8 cellular contexts compared by ENCODE assay signal in genomic region chr1:35708179-35708891, GRCh38. TPM values are rescaled to one million over a fixed set of nuclear protein-coding genes. Genes with fewer than 3 reads are reported as not detected.
DNase-seq lines count a peak whose midpoint lies in the region; ATAC-seq and TF ChIP-seq lines count a peak whose summit lies in the region.

No MANE protein-coding gene starts in this region.

- no peaks in the 10 kb centered on the region for H3F3A ChIP-seq in smooth muscle cell (ENCODE audit: low read depth)

- H3K4me3 ChIP-seq in CD4-positive, CD25-positive, alpha-beta regulatory T cell (ENCODE audit: low read depth, low read length), result no peak overlapping the region
- peak overlapping the region; percentile 56; the same call in 1 of the 2 replicates for H3K4me3 ChIP-seq in iPS DF 6.9 (ENCODE audit: low read length)
- peak overlapping the region; percentile 66 for H3K4me3 ChIP-seq in smooth muscle cell
- H3K4me3 ChIP-seq in OCI-LY7 (ENCODE audit: low read depth, low read length, poor library complexity, severe bottlenecking), result no peak overlapping the region

- CTCF ChIA-PET in OCI-LY7 (lab: Charles Lee; ENCODE audit: unreplicated experiment), result no interaction called here

- no peak overlapping the region for H3K27ac ChIP-seq in CD4-positive, CD25-positive, alpha-beta regulatory T cell (ENCODE audit: insufficient read depth, low read length, poor library complexity, severe bottlenecking)
- H3K27ac ChIP-seq in iPS DF 6.9 (ENCODE audit: low read length) (no peak overlapping the region), smooth muscle cell (ENCODE audit: low read depth) (no peak overlapping the region), OCI-LY7 (ENCODE audit: low read depth, low read length, poor library complexity, severe bottlenecking) (no peak overlapping the region)

- H3K36me3 ChIP-seq in CD4-positive, CD25-positive, alpha-beta regulatory T cell (ENCODE audit: control insufficient read depth, insufficient read depth, low read length), result no peaks in the 10 kb centered on the region
- H3K36me3 ChIP-seq in iPS DF 6.9 (ENCODE audit: control insufficient read depth, insufficient read depth, low read length), result no peaks in the 10 kb centered on the region
- no peaks in the 10 kb centered on the region for H3K36me3 ChIP-seq in smooth muscle cell (ENCODE audit: low read depth)
- no peaks in the 10 kb centered on the region for H3K36me3 ChIP-seq in OCI-LY7 (ENCODE audit: insufficient read depth, low read length)

- BruUV-seq in OCI-LY7 (replicated peaks; lab: Mats Ljungman, UMichigan), result no TSS peak

- peaks cover 0 to 2% (median 0%) of the 10 kb centered on the region in 7 donors for H3K9me3 Mint-ChIP-seq in CD4-positive, CD25-positive, alpha-beta regulatory T cell
- H3K9me3 Mint-ChIP-seq in activated T-helper 2 cell treated with anti-CD3 and anti-CD28 coated beads, Interferon-gamma antibody, Interleukin-2, Interleukin-4, amounts not matched to agents 10 μg/mL and 5 μg/mL and 100 μg/mL, durations not matched to agents 14 hours and 24 hours and 36 hours, result no peaks in the 10 kb centered on the region

- no peak overlapping the region for H3K9ac ChIP-seq in smooth muscle cell (ENCODE audit: low read depth)

- peak in 1 of 2 donors; percentile 24 for ATAC-seq in CD4-positive, CD25-positive, alpha-beta regulatory T cell (ENCODE audit: low read depth in 2 of 2)
- no peak for ATAC-seq in GM18907 (IDR thresholded peaks at IDR 0.05; ENCODE audit: unreplicated experiment)

- intact Hi-C loops in activated T-helper 2 cell treated with anti-CD3 and anti-CD28 coated beads, Interferon-gamma antibody, Interleukin-2, Interleukin-4, amounts not matched to agents 10 μg/mL and 5 μg/mL and 100 μg/mL, durations not matched to agents 14 hours and 24 hours and 36 hours (cut with micrococcal nuclease), result no loop called here
- intact Hi-C loops in OCI-LY7 (cut with micrococcal nuclease; ENCODE audit: unreplicated experiment), result no loop called here

- H4K20me1 ChIP-seq in smooth muscle cell (ENCODE audit: low read depth) (peaks cover 5% of the 10 kb centered on the region), OCI-LY7 (ENCODE audit: insufficient read depth, low read length) (no peaks in the 10 kb centered on the region)

- peaks cover 7% of the 10 kb centered on the region for H3K27me3 ChIP-seq in CD4-positive, CD25-positive, alpha-beta regulatory T cell (ENCODE audit: control insufficient read depth, insufficient read depth, low read length)
- peaks cover 3% of the 10 kb centered on the region; the same call in 1 of the 2 replicates for H3K27me3 ChIP-seq in iPS DF 6.9 (ENCODE audit: control insufficient read depth, insufficient read depth, low read length)
- H3K27me3 ChIP-seq in smooth muscle cell (ENCODE audit: low read depth), result no peaks in the 10 kb centered on the region

- DNase-seq in CD4-positive, CD25-positive, alpha-beta regulatory T cell, result peak in 1 of 3 donors; percentile 9
- DNase-seq in NCI-H1092 treated with DMSO at 0.1 percent for 48 hours (lab: John Stamatoyannopoulos, UW), result peak; percentile 95
- no peak for DNase-seq in activated T-helper 2 cell treated with anti-CD3 and anti-CD28 coated beads, Interferon-gamma antibody, Interleukin-2, Interleukin-4, amounts not matched to agents 10 μg/mL and 5 μg/mL and 100 μg/mL, durations not matched to agents 14 hours and 24 hours and 36 hours (ENCODE audit: low spot score)
- DNase-seq in iPS DF 6.9 (ENCODE audit: low read depth, low spot score), result no peak
- no peak for DNase-seq in smooth muscle cell (lab: John Stamatoyannopoulos, UW; ENCODE audit: unreplicated experiment)
- DNase-seq in OCI-LY7 (ENCODE audit: low spot score), result no peak
- no peak for DNase-seq in ureter (ENCODE audit: low spot score)

- H3K9me2 ChIP-seq in OCI-LY7 (ENCODE audit: insufficient read depth, low read length), result no peaks in the 10 kb centered on the region

- TF ChIP-seq CTCF in smooth muscle cell (IDR thresholded peaks at IDR 0.05; ENCODE audit: borderline replicate concordance, insufficient read depth, poor library complexity, severe bottlenecking) (no peak), OCI-LY7 (conservative IDR thresholded peaks at IDR 0.05; ENCODE audit: low read length) (no peak)

- POLR2A ChIA-PET in OCI-LY7 (lab: Charles Lee), result no interaction called here

- no peaks in the 10 kb centered on the region for H3K9me3 ChIP-seq in CD4-positive, CD25-positive, alpha-beta regulatory T cell (ENCODE audit: control insufficient read depth in 2 of 2, low read length in 2 of 2)
- H3K9me3 ChIP-seq in iPS DF 6.9 (ENCODE audit: control insufficient read depth, insufficient read depth, low read length) (no peaks in the 10 kb centered on the region), smooth muscle cell (replicated peaks; ENCODE audit: low read depth) (no peaks in the 10 kb centered on the region), OCI-LY7 (ENCODE audit: low read length) (no peaks in the 10 kb centered on the region)

- H3K4me1 ChIP-seq in CD4-positive, CD25-positive, alpha-beta regulatory T cell (ENCODE audit: control insufficient read depth, insufficient read depth, low read length, poor library complexity, severe bottlenecking), result peaks cover 18% of the 10 kb centered on the region
- H3K4me1 ChIP-seq in iPS DF 6.9 (ENCODE audit: control insufficient read depth, insufficient read depth, low read length) (peaks cover 7% of the 10 kb centered on the region), smooth muscle cell (ENCODE audit: low read depth) (peaks cover 6% of the 10 kb centered on the region), OCI-LY7 (ENCODE audit: insufficient read depth, low read length, poor library complexity, severe bottlenecking) (no peaks in the 10 kb centered on the region)

- H3K4me1 Mint-ChIP-seq in CD4-positive, CD25-positive, alpha-beta regulatory T cell, result peaks cover 3 to 20% (median 11%) of the 10 kb centered on the region in 4 donors
- H3K4me1 Mint-ChIP-seq in activated T-helper 2 cell treated with anti-CD3 and anti-CD28 coated beads, Interferon-gamma antibody, Interleukin-2, Interleukin-4, amounts not matched to agents 10 μg/mL and 5 μg/mL and 100 μg/mL, durations not matched to agents 14 hours and 24 hours and 36 hours (ENCODE audit: low read depth), result peaks cover 14% of the 10 kb centered on the region

- H3K4me2 ChIP-seq in smooth muscle cell (peak overlapping the region; percentile 94), OCI-LY7 (ENCODE audit: low read length) (no peak overlapping the region)

- no peak overlapping the region for H3K27ac Mint-ChIP-seq in CD4-positive, CD25-positive, alpha-beta regulatory T cell
- no peak overlapping the region for H3K27ac Mint-ChIP-seq in activated T-helper 2 cell treated with anti-CD3 and anti-CD28 coated beads, Interferon-gamma antibody, Interleukin-2, Interleukin-4, amounts not matched to agents 10 μg/mL and 5 μg/mL and 100 μg/mL, durations not matched to agents 14 hours and 24 hours and 36 hours

- peaks cover 47% of the 10 kb centered on the region for H3K27me3 Mint-ChIP-seq in CD4-positive, CD25-positive, alpha-beta regulatory T cell
- peaks cover 40% of the 10 kb centered on the region for H3K27me3 Mint-ChIP-seq in activated T-helper 2 cell treated with anti-CD3 and anti-CD28 coated beads, Interferon-gamma antibody, Interleukin-2, Interleukin-4, amounts not matched to agents 10 μg/mL and 5 μg/mL and 100 μg/mL, durations not matched to agents 14 hours and 24 hours and 36 hours (ENCODE audit: low read depth)

- H3K79me2 ChIP-seq in smooth muscle cell (ENCODE audit: low read depth), result no peaks in the 10 kb centered on the region
- H3K79me2 ChIP-seq in OCI-LY7 (ENCODE audit: insufficient read depth, low read depth, low read length), result no peaks in the 10 kb centered on the region

- no peaks in the 10 kb centered on the region for H3K36me3 Mint-ChIP-seq in CD4-positive, CD25-positive, alpha-beta regulatory T cell
- H3K36me3 Mint-ChIP-seq in activated T-helper 2 cell treated with anti-CD3 and anti-CD28 coated beads, Interferon-gamma antibody, Interleukin-2, Interleukin-4, amounts not matched to agents 10 μg/mL and 5 μg/mL and 100 μg/mL, durations not matched to agents 14 hours and 24 hours and 36 hours (ENCODE audit: low read depth), result peaks cover 4% of the 10 kb centered on the region

- WGBS in iPS DF 6.9 (ENCODE audit: insufficient coverage, insufficient read length), result no CpG with 5 or more reads among the region's 40 CpGs
- WGBS in smooth muscle cell (ENCODE audit: low lambda C conversion rate), result 22% methylated on average over 24 of the region's 40 CpGs

- H3K4me3 Mint-ChIP-seq in CD4-positive, CD25-positive, alpha-beta regulatory T cell, result peak overlapping the region; percentile 59 to 87 (median 78)
- H3K4me3 Mint-ChIP-seq in activated T-helper 2 cell treated with anti-CD3 and anti-CD28 coated beads, Interferon-gamma antibody, Interleukin-2, Interleukin-4, amounts not matched to agents 10 μg/mL and 5 μg/mL and 100 μg/mL, durations not matched to agents 14 hours and 24 hours and 36 hours (ENCODE audit: low read depth), result peak overlapping the region; percentile 69

- H2AFZ ChIP-seq in smooth muscle cell (ENCODE audit: low read depth), result peak overlapping the region; percentile 12
- no peak overlapping the region for H2AFZ ChIP-seq in OCI-LY7 (ENCODE audit: low read length)

RNA-seq across cellular contexts. Expression of gene C1orf216, which starts 10.3 kb away (rescaled TPM):
- total RNA-seq in CD4-positive, CD25-positive, alpha-beta regulatory T cell, result 9.0 TPM
- polyA plus RNA-seq in CD4-positive, CD25-positive, alpha-beta regulatory T cell, result 10 to 100 TPM; 12.6 to 23.9 (median 15.9) TPM
- total RNA-seq in activated T-helper 2 cell treated with anti-CD3 and anti-CD28 coated beads, Interferon-gamma antibody, Interleukin-2, Interleukin-4, amounts not matched to agents 10 μg/mL and 5 μg/mL and 100 μg/mL, durations not matched to agents 14 hours and 24 hours and 36 hours, result 25.4 and 26.2 TPM in 2 replicates
- total RNA-seq in smooth muscle cell, result 4.5 and 7.5 TPM in 2 replicates
- polyA plus RNA-seq in smooth muscle cell, result 9.4 and 9.7 TPM in 2 replicates
- 7.2 and 8.8 TPM in 2 replicates for total RNA-seq in OCI-LY7 (2014; rRNA removed; shearing (Covaris generic))
- total RNA-seq in OCI-LY7 (2022), result 15.0 and 15.3 TPM in 2 replicates
- total RNA-seq in ureter, result 5.4 TPM

Comparison
In these comparisons a context has a peak if more than half of its experiments do, and no peak if none do; other contexts are left out.
1. H3K4me3 ChIP-seq: peak in iPS DF 6.9 (single experiment) and smooth muscle cell (single experiment); none in CD4-positive, CD25-positive, alpha-beta regulatory T cell (single experiment) and OCI-LY7 (single experiment).